Comparison of ENCODE assay signal across 1 cellular context in genomic region chr9:35920004-35920658, GRCh38.
TF ChIP-seq lines count a peak whose summit lies in the region.

No MANE protein-coding gene starts in this region.

TF ChIP-seq in HepG2, 621 proteins besides CTCF, POLR2A, EP300 and RAD21 (continues in another document):
- peak; percentile 50; the same call in 1 of the 2 replicates for TF ChIP-seq ZNF501 (CRISPR knock-in tag; IDR thresholded peaks at IDR 0.05)
- TF ChIP-seq HNF4A (CRISPR knock-in tag; IDR thresholded peaks at IDR 0.05) = peak; percentile 91
- TF ChIP-seq SALL1 (CRISPR knock-in tag; IDR thresholded peaks at IDR 0.05) = peak; percentile 60
- no peak for TF ChIP-seq CCAR2 (optimal IDR thresholded peaks at IDR 0.05; ENCODE audit: low read depth, low read length)
- TF ChIP-seq YEATS2 (CRISPR knock-in tag; IDR thresholded peaks at IDR 0.05; ENCODE audit: borderline replicate concordance) = no peak
- 0 out of 2 replicates have a peak, but pooled peaks have one; percentile 31 for TF ChIP-seq MED1 (CRISPR knock-in tag; IDR thresholded peaks at IDR 0.05)
- TF ChIP-seq TFDP1 (CRISPR knock-in tag; IDR thresholded peaks at IDR 0.05; ENCODE audit: borderline replicate concordance) = no peak
- peak; percentile 57 for TF ChIP-seq HNF4G (IDR thresholded peaks at IDR 0.05; ENCODE audit: borderline replicate concordance, low read depth, low read length)
- no peak for TF ChIP-seq HNF4G (CRISPR knock-in tag; IDR thresholded peaks at IDR 0.05; ENCODE audit: borderline replicate concordance, low read depth)
- TF ChIP-seq RBFOX2 (IDR thresholded peaks at IDR 0.05; ENCODE audit: low read depth, low read length) = no peak
- TF ChIP-seq ELF4 (CRISPR knock-in tag; IDR thresholded peaks at IDR 0.05; ENCODE audit: borderline replicate concordance) = no peak
- no peak for TF ChIP-seq AKAP8 (CRISPR knock-in tag; IDR thresholded peaks at IDR 0.05)
- TF ChIP-seq ZNF230 (CRISPR knock-in tag; IDR thresholded peaks at IDR 0.05) = no peak
- TF ChIP-seq HOXA7 (CRISPR knock-in tag; IDR thresholded peaks at IDR 0.05) = no peak
- no peak for TF ChIP-seq RARA (CRISPR knock-in tag; IDR thresholded peaks at IDR 0.05)
- peak; percentile 31; the same call in 1 of the 2 replicates for TF ChIP-seq ZMYM4 (CRISPR knock-in tag; IDR thresholded peaks at IDR 0.05)
- TF ChIP-seq ZNF891 (CRISPR knock-in tag; IDR thresholded peaks at IDR 0.05) = no peak
- TF ChIP-seq XBP1 (CRISPR knock-in tag; IDR thresholded peaks at IDR 0.05) = no peak
- no peak for TF ChIP-seq HOXA5 (CRISPR knock-in tag; IDR thresholded peaks at IDR 0.05)
- TF ChIP-seq ZNF782 (CRISPR knock-in tag; IDR thresholded peaks at IDR 0.05; ENCODE audit: borderline replicate concordance) = no peak
- TF ChIP-seq ZHX1 (CRISPR knock-in tag; IDR thresholded peaks at IDR 0.05; ENCODE audit: low read depth) = no peak
- TF ChIP-seq CAMTA2 (CRISPR knock-in tag; IDR thresholded peaks at IDR 0.05; ENCODE audit: borderline replicate concordance) = no peak
- no peak for TF ChIP-seq TEAD3 (CRISPR knock-in tag; optimal IDR thresholded peaks at IDR 0.05; ENCODE audit: borderline replicate concordance)
- no peak for TF ChIP-seq ZBTB8A (CRISPR knock-in tag; IDR thresholded peaks at IDR 0.05; ENCODE audit: borderline replicate concordance, low read depth)
- peak; percentile 70 for TF ChIP-seq PAXIP1 (CRISPR knock-in tag; conservative IDR thresholded peaks at IDR 0.05)
- TF ChIP-seq TGIF2 (CRISPR knock-in tag; IDR thresholded peaks at IDR 0.05) = peak; percentile 56; the same call in 1 of the 2 replicates
- TF ChIP-seq SNAPC5 (CRISPR knock-in tag; IDR thresholded peaks at IDR 0.05; ENCODE audit: borderline replicate concordance) = no peak
- TF ChIP-seq ZNF496 (CRISPR knock-in tag; IDR thresholded peaks at IDR 0.05; ENCODE audit: insufficient replicate concordance) = no peak
- no peak for TF ChIP-seq MAX (IDR thresholded peaks at IDR 0.05)
- no peak for TF ChIP-seq HMG20B (CRISPR knock-in tag; conservative IDR thresholded peaks at IDR 0.05)
- TF ChIP-seq SPEN (CRISPR knock-in tag; IDR thresholded peaks at IDR 0.05; ENCODE audit: low read depth) = peak; percentile 50; the same call in 1 of the 2 replicates
- TF ChIP-seq ZNF546 (CRISPR knock-in tag; conservative IDR thresholded peaks at IDR 0.05) = no peak
- no peak for TF ChIP-seq HNRNPL (IDR thresholded peaks at IDR 0.05; ENCODE audit: low read depth, low read length)
- TF ChIP-seq ZNF331 (CRISPR knock-in tag; IDR thresholded peaks at IDR 0.05) = 0 out of 2 replicates have a peak, but pooled peaks have one; percentile 18
- no peak for TF ChIP-seq SOX6 (IDR thresholded peaks at IDR 0.05)
- TF ChIP-seq SOX6 (CRISPR knock-in tag; IDR thresholded peaks at IDR 0.05) = 0 out of 2 replicates have a peak, but pooled peaks have one; percentile 7
- TF ChIP-seq ZNF335 (CRISPR knock-in tag; IDR thresholded peaks at IDR 0.05) = no peak
- 0 out of 2 replicates have a peak, but pooled peaks have one; percentile 45 for TF ChIP-seq ZMYM3 (CRISPR knock-in tag; IDR thresholded peaks at IDR 0.05)
- TF ChIP-seq BATF2 (CRISPR knock-in tag; IDR thresholded peaks at IDR 0.05) = no peak
- TF ChIP-seq ZFP41 (CRISPR knock-in tag; IDR thresholded peaks at IDR 0.05; ENCODE audit: borderline replicate concordance) = no peak
- no peak for TF ChIP-seq TCF7L2 (IDR thresholded peaks at IDR 0.05; ENCODE audit: low read depth, low read length)
- no peak for TF ChIP-seq HDAC6 (IDR thresholded peaks at IDR 0.05; ENCODE audit: low read depth, low read length)
- TF ChIP-seq ZBTB39 (CRISPR knock-in tag; IDR thresholded peaks at IDR 0.05) = no peak
- TF ChIP-seq MXD3 (CRISPR knock-in tag; IDR thresholded peaks at IDR 0.05) = no peak
- no peak for TF ChIP-seq SALL2 (CRISPR knock-in tag; IDR thresholded peaks at IDR 0.05)
- TF ChIP-seq HNF1B (CRISPR knock-in tag; IDR thresholded peaks at IDR 0.05) = peak; percentile 43; the same call in 1 of the 2 replicates
- 0 out of 2 replicates have a peak, but pooled peaks have one; percentile 41 for TF ChIP-seq YEATS4 (CRISPR knock-in tag; IDR thresholded peaks at IDR 0.05; ENCODE audit: borderline replicate concordance)
- no peak for TF ChIP-seq MXD1 (CRISPR knock-in tag; IDR thresholded peaks at IDR 0.05)
- TF ChIP-seq SRSF9 (IDR thresholded peaks at IDR 0.05; ENCODE audit: borderline replicate concordance, insufficient read depth, low read depth, low read length, poor library complexity, severe bottlenecking) = no peak
- TF ChIP-seq NR2F2 (IDR thresholded peaks at IDR 0.05; ENCODE audit: borderline replicate concordance, low read depth) = no peak
- no peak for TF ChIP-seq ZSCAN21 (CRISPR knock-in tag; IDR thresholded peaks at IDR 0.05; ENCODE audit: borderline replicate concordance)
- peak; percentile 56; the same call in 1 of the 2 replicates for TF ChIP-seq NCOR1 (IDR thresholded peaks at IDR 0.05; ENCODE audit: borderline replicate concordance, low read length)
- peak; percentile 37; the same call in 1 of the 2 replicates for TF ChIP-seq HOXA3 (CRISPR knock-in tag; IDR thresholded peaks at IDR 0.05)
- TF ChIP-seq PRMT3 (CRISPR knock-in tag; IDR thresholded peaks at IDR 0.05; ENCODE audit: borderline replicate concordance, low read depth) = no peak
- 0 out of 2 replicates have a peak, but pooled peaks have one; percentile 24 for TF ChIP-seq GATAD2A (CRISPR knock-in tag; IDR thresholded peaks at IDR 0.05)
- TF ChIP-seq CEBPB (IDR thresholded peaks at IDR 0.05; ENCODE audit: borderline replicate concordance, low read depth, low read length) = no peak
- TF ChIP-seq ZBTB1 (CRISPR knock-in tag; IDR thresholded peaks at IDR 0.05; ENCODE audit: borderline replicate concordance) = no peak
- no peak for TF ChIP-seq ZKSCAN5 (CRISPR knock-in tag; IDR thresholded peaks at IDR 0.05)
- TF ChIP-seq GABPA (IDR thresholded peaks at IDR 0.05; ENCODE audit: low read depth, low read length) = no peak
- TF ChIP-seq GABPA (CRISPR knock-in tag; IDR thresholded peaks at IDR 0.05; ENCODE audit: low read depth) = peak; percentile 34; the same call in 1 of the 2 replicates
- TF ChIP-seq DRAP1 (CRISPR knock-in tag; IDR thresholded peaks at IDR 0.05) = 0 out of 2 replicates have a peak, but pooled peaks have one; percentile 11
- TF ChIP-seq ZNF674 (CRISPR knock-in tag; IDR thresholded peaks at IDR 0.05; ENCODE audit: low read depth) = no peak
- peak; percentile 13; the same call in 1 of the 2 replicates for TF ChIP-seq DPF2 (CRISPR knock-in tag; IDR thresholded peaks at IDR 0.05; ENCODE audit: borderline replicate concordance, low read depth)
- TF ChIP-seq STAG1 (CRISPR knock-in tag; IDR thresholded peaks at IDR 0.05) = peak; percentile 33
